In genomic region chr22:23828800-23829680, GRCh38 we compare ENCODE assay signal across 1 cellular context.
TF ChIP-seq lines count a peak whose summit lies in the region.

No MANE protein-coding gene starts in this region.

TF ChIP-seq in WTC11, 78 proteins besides CTCF, POLR2A, EP300 and RAD21 (continued from another document):
- TF ChIP-seq ETV6 (CRISPR knock-in tag; IDR thresholded peaks at IDR 0.05) = no peak
TF ChIP-seq in WTC11: peak in this region for 0.
